In genomic region chr3:189824629-189825312, GRCh38 we compare ENCODE assay signal across 11 cellular contexts.
DNase-seq lines count a peak whose midpoint lies in the region; ATAC-seq and TF ChIP-seq lines count a peak whose summit lies in the region.
"Had no signal": no experiment of that assay in that cellular context is flagged by ENCODE, and none has a peak within 500 bp of the region (broad histone marks: within the 10 kb centered on the region; RNA-seq: fewer than 3 reads in every experiment).

No MANE protein-coding gene starts in this region.

- H3K4me1 ChIP-seq in psoas muscle (peaks cover 5% of the 10 kb centered on the region), BE2C (no peaks in the 10 kb centered on the region)

- TF ChIP-seq CTCF in epithelial cell of esophagus (IDR thresholded peaks at IDR 0.05; ENCODE audit: insufficient read depth, low read depth, low read length, missing control alignments) (no peak), psoas muscle (IDR thresholded peaks at IDR 0.05) (no peak), BE2C (IDR thresholded peaks at IDR 0.05; ENCODE audit: low read depth, low read length) (no peak), lower leg skin (IDR thresholded peaks at IDR 0.05) (no peak)

- no peak for TF ChIP-seq POLR2A in lower leg skin (IDR thresholded peaks at IDR 0.05)

- intact Hi-C loops in psoas muscle (cut with DNase I) (no loop called here), lower leg skin (cut with DNase I; ENCODE audit: low total_unique reads) (no loop called here)

- in situ Hi-C loops in KBM-7 (cut with MboI; ENCODE audit: low pct_unique_long_range_greater_than_20kb, low sequenced_read_pairs): no loop called here

- WGBS in psoas muscle, 3 donors: 51 to 60% (median 58%) methylated on average over 5 of the region's 5 CpGs
- 23 to 29% methylated on average over 5 of the region's 5 CpGs for WGBS in lower leg skin, 2 donors

- no peak overlapping the region for H3K27ac ChIP-seq in psoas muscle

- H3K9me3 ChIP-seq in psoas muscle (no peaks in the 10 kb centered on the region), BE2C (no peaks in the 10 kb centered on the region)

- DNase-seq in ELR (ENCODE audit: low read depth) (peak; percentile 93), NCI-H226 (peak; percentile 82), epithelial cell of esophagus (ENCODE audit: low read depth) (peak; percentile 99), psoas muscle (no peak), BE2C (no peak), lower leg skin (ENCODE audit: low spot score in 2 of 2) (no peak), NCI-H2029 treated with DMSO at 0.1 percent for 48 hours (lab: John Stamatoyannopoulos, UW) (no peak), KBM-7 (no peak)
- DNase-seq: activated CD4-positive, alpha-beta T cell treated with anti-CD3 and anti-CD28 coated beads for 1 hour; activated naive CD4-positive, alpha-beta T cell; substantia nigra had no signal

- no peaks in the 10 kb centered on the region for H3K27me3 ChIP-seq in psoas muscle (ENCODE audit: insufficient read depth in 3 of 3, low read length in 2 of 3)
- H3K27me3 ChIP-seq in BE2C: no peaks in the 10 kb centered on the region

- no peak overlapping the region for H3K4me3 ChIP-seq in epithelial cell of esophagus (ENCODE audit: low read length)
- H3K4me3 ChIP-seq in psoas muscle: no peak overlapping the region
- no peak overlapping the region for H3K4me3 ChIP-seq in BE2C (ENCODE audit: low read depth, low read length)
- no peak overlapping the region for H3K4me3 ChIP-seq in lower leg skin (ENCODE audit: low read depth, poor library complexity, severe bottlenecking)

- ATAC-seq in psoas muscle: peak in 3 of 4 donors; percentile 69 to 82 (median 80)

- peaks cover 0 to 10% of the 10 kb centered on the region in 2 donors for H3K36me3 ChIP-seq in psoas muscle (ENCODE audit: insufficient read depth in 1 of 2, low read depth in 1 of 2)
- H3K36me3 ChIP-seq in BE2C: no peaks in the 10 kb centered on the region

Comparison
In these comparisons a context has a peak if more than half of its experiments do, and no peak if none do; other contexts are left out.
1. DNase-seq: peak in ELR (single experiment), NCI-H226 (single experiment) and epithelial cell of esophagus (single experiment); none in psoas muscle (0 of 2), BE2C (single experiment), lower leg skin (0 of 2), NCI-H2029 treated with DMSO at 0.1 percent for 48 hours (single experiment) and KBM-7 (single experiment).